In the genomic region with DNA sequence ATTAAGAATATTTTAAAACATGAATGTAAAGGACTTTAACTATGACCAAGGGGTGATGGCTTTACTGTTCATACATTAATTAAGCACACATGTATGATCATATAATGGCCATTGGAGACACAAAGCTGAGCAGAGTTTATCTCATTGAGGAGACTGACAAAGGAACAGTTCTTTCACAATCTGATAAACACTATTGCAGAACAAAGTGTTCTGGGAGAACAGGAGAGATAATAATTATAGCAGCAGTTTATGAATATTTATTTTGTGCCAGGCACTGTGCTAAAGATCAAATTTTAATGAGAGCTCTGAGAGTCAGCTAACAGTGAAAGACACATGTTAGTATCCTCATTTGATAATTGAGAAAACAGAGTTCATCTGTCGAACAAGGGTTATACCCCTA, we compare ENCODE assay signal across 22 cellular contexts.
"Had no signal": no experiment of that assay in that cellular context is flagged by ENCODE, and none has a peak within 500 bp of the region (broad histone marks: within the 10 kb centered on the region; RNA-seq: fewer than 3 reads in every experiment).

No MANE protein-coding gene starts in this region.

- H3K36me3 ChIP-seq: SJCRH30 had no signal

- H3K4me3 Mint-ChIP-seq: IgD-negative memory B cell had no signal

- H3K4me1 Mint-ChIP-seq: IgD-negative memory B cell had no signal

- DNase-seq: Kasumi-1, NCI-H1092, NCI-H1105 treated with DMSO at 0.1 percent for 48 hours, NCI-H1417 treated with DMSO at 0.1 percent for 48 hours, NCI-H146, NCI-H187, NCI-H2029, NCI-H2081 treated with DMSO at 0.1 percent for 48 hours, NCI-H2171, NCI-H226, NCI-H446, NCI-H510A, NCI-H524 treated with DMSO at 0.1 percent for 48 hours, NCI-H69, NCI-H774, SHP77, SJCRH30 had no signal

- H3K4me1 ChIP-seq: SJCRH30 had no signal

- H3K27ac Mint-ChIP-seq: IgD-negative memory B cell had no signal

- H3K4me3 ChIP-seq: K562, SJCRH30 had no signal

- H3K4me2 ChIP-seq: KMS-11 had no signal

- H3K9ac ChIP-seq: KMS-11 had no signal

- H3K36me3 Mint-ChIP-seq: IgD-negative memory B cell had no signal

- H3K27me3 ChIP-seq: SJCRH30 had no signal

- H3K9me3 Mint-ChIP-seq: IgD-negative memory B cell had no signal

- H3K27ac ChIP-seq: HL-60, KMS-11, RWPE1, SJCRH30 had no signal

- H3K9me3 ChIP-seq: SJCRH30 had no signal
